In genomic region chr3:196097373-196098154, GRCh38 we compare ENCODE assay signal across 14 cellular contexts. TPM values are rescaled to one million over a fixed set of nuclear protein-coding genes. Genes with fewer than 3 reads are reported as not detected.
DNase-seq lines count a peak whose midpoint lies in the region; ATAC-seq, FAIRE-seq and TF ChIP-seq lines count a peak whose summit lies in the region.
"Had no signal": no experiment of that assay in that cellular context is flagged by ENCODE, and none has a peak within 500 bp of the region (broad histone marks: within the 10 kb centered on the region; RNA-seq: fewer than 3 reads in every experiment).

No MANE protein-coding gene starts in this region.

- intact Hi-C loops in activated CD4-positive, alpha-beta memory T cell treated with anti-CD3 and anti-CD28 coated beads for 36 hours (cut with micrococcal nuclease), result no loop called here

- H3K4me1 ChIP-seq in skeletal muscle tissue (ENCODE audit: control insufficient read depth in 3 of 3, insufficient read depth in 3 of 3, low read length in 3 of 3), result peaks cover 6 to 23% (median 8%) of the 10 kb centered on the region in 3 donors
- H3K4me1 ChIP-seq: pancreas had no signal

- DNase-seq in activated CD4-positive, alpha-beta memory T cell treated with anti-CD3 and anti-CD28 coated beads for 36 hours, result peak; percentile 46
- DNase-seq in activated CD4-positive, alpha-beta memory T cell treated with anti-CD3 and anti-CD28 coated beads, Interleukin-2, amount 10 ng/mL, durations not matched to agents 7 days and 5 days, result no peak
- DNase-seq in bronchial epithelial cell (ENCODE audit: low read depth) (peak; percentile 40), HEK293T (ENCODE audit: extremely low spot score) (no peak), glomerular visceral epithelial cell (ENCODE audit: extremely low spot score) (no peak)
- DNase-seq: Karpas-422; NCI-H1930; NCI-H524 treated with DMSO at 0.1 percent for 48 hours; stimulated activated CD4-positive, alpha-beta T cell treated with anti-CD3 and anti-CD28 coated beads, Interleukin-12 subunit alpha, Interleukin-12 subunit beta, amount 100 ng/mL, for 4 hours had no signal

- peak overlapping the region in 2 of 3 donors; percentile 53 to 78 for H3K9ac ChIP-seq in skeletal muscle tissue (ENCODE audit: low read depth in 1 of 3, low read length in 3 of 3)

- H3K27me3 ChIP-seq in bronchial epithelial cell (ENCODE audit: control insufficient read depth, insufficient read depth, low read length) (no peaks in the 10 kb centered on the region), skeletal muscle tissue (ENCODE audit: control insufficient read depth in 3 of 3, insufficient read depth in 3 of 3, low read length in 3 of 3) (no peaks in the 10 kb centered on the region)
- H3K27me3 ChIP-seq: pancreas had no signal

- no peaks in the 10 kb centered on the region for H3K9me3 ChIP-seq in skeletal muscle tissue (ENCODE audit: control insufficient read depth in 3 of 3, low read length in 3 of 3)
- H3K9me3 ChIP-seq: pancreas had no signal

- H3K27ac ChIP-seq in skeletal muscle tissue (ENCODE audit: low read depth, low read length), result peak overlapping the region; percentile 84

- peaks cover 3% of the 10 kb centered on the region for H3K9me3 Mint-ChIP-seq in activated CD4-positive, alpha-beta memory T cell treated with anti-CD3 and anti-CD28 coated beads for 36 hours
- peaks cover 3% of the 10 kb centered on the region for H3K9me3 Mint-ChIP-seq in activated CD4-positive, alpha-beta memory T cell treated with anti-CD3 and anti-CD28 coated beads, Interleukin-2, amount 10 ng/mL, durations not matched to agents 7 days and 5 days
- no peaks in the 10 kb centered on the region for H3K9me3 Mint-ChIP-seq in IgD-negative memory B cell

- no peak for ATAC-seq in GM19351 (IDR thresholded peaks at IDR 0.05; ENCODE audit: unreplicated experiment)

- no peak for FAIRE-seq in bronchial epithelial cell (lab: Jason Lieb, UNC)
- FAIRE-seq: keratinocyte, pancreas had no signal

- no peak overlapping the region for H3K27ac Mint-ChIP-seq in activated CD4-positive, alpha-beta memory T cell treated with anti-CD3 and anti-CD28 coated beads for 36 hours
- no peak overlapping the region for H3K27ac Mint-ChIP-seq in activated CD4-positive, alpha-beta memory T cell treated with anti-CD3 and anti-CD28 coated beads, Interleukin-2, amount 10 ng/mL, durations not matched to agents 7 days and 5 days
- H3K27ac Mint-ChIP-seq in IgD-negative memory B cell, result peak overlapping the region; percentile 63 to 97 (median 97)

- H3K4me3 Mint-ChIP-seq in activated CD4-positive, alpha-beta memory T cell treated with anti-CD3 and anti-CD28 coated beads for 36 hours, result no peak overlapping the region
- no peak overlapping the region for H3K4me3 Mint-ChIP-seq in activated CD4-positive, alpha-beta memory T cell treated with anti-CD3 and anti-CD28 coated beads, Interleukin-2, amount 10 ng/mL, durations not matched to agents 7 days and 5 days
- peak overlapping the region in 3 of 4 donors; percentile 62 to 90 (median 74) for H3K4me3 Mint-ChIP-seq in IgD-negative memory B cell

- H3K4me3 ChIP-seq in bronchial epithelial cell (ENCODE audit: low read depth, low read length) (no peak overlapping the region), skeletal muscle tissue (ENCODE audit: low read length in 3 of 3) (no peak overlapping the region)
- H3K4me3 ChIP-seq: pancreas had no signal

- H3K36me3 ChIP-seq in bronchial epithelial cell (ENCODE audit: control insufficient read depth, insufficient read depth, low read length) (no peaks in the 10 kb centered on the region), skeletal muscle tissue (ENCODE audit: control insufficient read depth in 3 of 3, insufficient read depth in 3 of 3, low read length in 3 of 3) (no peaks in the 10 kb centered on the region)
- H3K36me3 ChIP-seq: pancreas had no signal

- CTCF ChIA-PET in activated CD4-positive, alpha-beta memory T cell treated with anti-CD3 and anti-CD28 coated beads for 36 hours (lab: Charles Lee), result interaction anchor here (1.7 kb wide), 1 partner anchor 99 kb away, joined by 7 read pairs; no protein-coding TSS in a partner anchor
- CTCF ChIA-PET in activated CD4-positive, alpha-beta memory T cell treated with anti-CD3 and anti-CD28 coated beads, Interleukin-2, amount 10 ng/mL, durations not matched to agents 7 days and 5 days (lab: Charles Lee), result interaction anchor here (2.2 kb wide), 1 partner anchor 25 kb away, joined by 8 read pairs; no protein-coding TSS in a partner anchor
- CTCF ChIA-PET in HEK293T (lab: Yijun Ruan, JAX), result interaction anchor here (0.7 kb wide), 1 partner anchor 95 kb away, joined by 9 read pairs; no protein-coding TSS in a partner anchor

- peaks cover 12% of the 10 kb centered on the region for H3K4me1 Mint-ChIP-seq in activated CD4-positive, alpha-beta memory T cell treated with anti-CD3 and anti-CD28 coated beads for 36 hours (ENCODE audit: low read depth)
- H3K4me1 Mint-ChIP-seq in activated CD4-positive, alpha-beta memory T cell treated with anti-CD3 and anti-CD28 coated beads, Interleukin-2, amount 10 ng/mL, durations not matched to agents 7 days and 5 days, result peaks cover 18% of the 10 kb centered on the region
- peaks cover 25 to 34% (median 32%) of the 10 kb centered on the region in 3 donors for H3K4me1 Mint-ChIP-seq in IgD-negative memory B cell

- H3K27me3 Mint-ChIP-seq in activated CD4-positive, alpha-beta memory T cell treated with anti-CD3 and anti-CD28 coated beads for 36 hours, result no peaks in the 10 kb centered on the region
- H3K27me3 Mint-ChIP-seq in activated CD4-positive, alpha-beta memory T cell treated with anti-CD3 and anti-CD28 coated beads, Interleukin-2, amount 10 ng/mL, durations not matched to agents 7 days and 5 days, result no peaks in the 10 kb centered on the region
- H3K27me3 Mint-ChIP-seq in IgD-negative memory B cell, result no peaks in the 10 kb centered on the region

- TF ChIP-seq CTCF in bronchial epithelial cell (IDR thresholded peaks at IDR 0.05; ENCODE audit: insufficient read depth, low read length, severe bottlenecking), result no peak

- POLR2A ChIA-PET in activated CD4-positive, alpha-beta memory T cell treated with anti-CD3 and anti-CD28 coated beads for 36 hours (lab: Charles Lee), result no interaction called here
- POLR2A ChIA-PET in activated CD4-positive, alpha-beta memory T cell treated with anti-CD3 and anti-CD28 coated beads, Interleukin-2, amount 10 ng/mL, durations not matched to agents 7 days and 5 days (lab: Charles Lee), result no interaction called here
- POLR2A ChIA-PET in HEK293T (lab: Yijun Ruan, JAX), result no interaction called here

- H3K36me3 Mint-ChIP-seq in activated CD4-positive, alpha-beta memory T cell treated with anti-CD3 and anti-CD28 coated beads for 36 hours, result no peaks in the 10 kb centered on the region
- peaks cover 3% of the 10 kb centered on the region for H3K36me3 Mint-ChIP-seq in activated CD4-positive, alpha-beta memory T cell treated with anti-CD3 and anti-CD28 coated beads, Interleukin-2, amount 10 ng/mL, durations not matched to agents 7 days and 5 days (ENCODE audit: low read depth)
- H3K36me3 Mint-ChIP-seq in IgD-negative memory B cell, result no peaks in the 10 kb centered on the region

TF ChIP-seq in HEK293T, 16 proteins besides CTCF, POLR2A, EP300 and RAD21:
- TF ChIP-seq FOXA1 (IDR thresholded peaks at IDR 0.05) (no peak), FOXK2 (IDR thresholded peaks at IDR 0.05) (no peak), HDGF (IDR thresholded peaks at IDR 0.05; ENCODE audit: borderline replicate concordance) (no peak), PKNOX1 (IDR thresholded peaks at IDR 0.05) (no peak), ELF4 (IDR thresholded peaks at IDR 0.05) (no peak), NFRKB (IDR thresholded peaks at IDR 0.05) (no peak), TARDBP (IDR thresholded peaks at IDR 0.05) (no peak), SUZ12 (IDR thresholded peaks at IDR 0.05) (no peak), FOXM1 (IDR thresholded peaks at IDR 0.05; ENCODE audit: borderline replicate concordance) (no peak), BHLHE40 (IDR thresholded peaks at IDR 0.05; ENCODE audit: borderline replicate concordance) (no peak), SP1 (IDR thresholded peaks at IDR 0.05) (no peak), CTBP1 (IDR thresholded peaks at IDR 0.05; ENCODE audit: borderline replicate concordance) (no peak), ARNT (IDR thresholded peaks at IDR 0.05) (no peak), LEF1 (IDR thresholded peaks at IDR 0.05; ENCODE audit: borderline replicate concordance) (no peak), L3MBTL2 (conservative IDR thresholded peaks at IDR 0.05) (no peak), ZNF384 (IDR thresholded peaks at IDR 0.05) (no peak)

RNA-seq across cellular contexts. Expression of gene TFRC, which starts 15.7 kb away (rescaled TPM):
- 100 to 1,000 TPM; 341 to 347 TPM for total RNA-seq in activated CD4-positive, alpha-beta memory T cell treated with anti-CD3 and anti-CD28 coated beads for 36 hours
- total RNA-seq in activated CD4-positive, alpha-beta memory T cell treated with anti-CD3 and anti-CD28 coated beads, Interleukin-2, amount 10 ng/mL, durations not matched to agents 7 days and 5 days, result 100 to 1,000 TPM; 326 to 330 TPM
- 34.9 TPM for polyA plus RNA-seq in IgD-negative memory B cell
- total RNA-seq in bronchial epithelial cell, result 70.4 and 106 TPM in 2 replicates
- total RNA-seq in skeletal muscle tissue, result 93.4 TPM

Comparison
In these comparisons a context has a peak if more than half of its experiments do, and no peak if none do; other contexts are left out.
1. DNase-seq: peak in activated CD4-positive, alpha-beta memory T cell treated with anti-CD3 and anti-CD28 coated beads for 36 hours (single experiment) and bronchial epithelial cell (single experiment); none in activated CD4-positive, alpha-beta memory T cell treated with anti-CD3 and anti-CD28 coated beads, Interleukin-2, amount 10 ng/mL, durations not matched to agents 7 days and 5 days (single experiment), HEK293T (single experiment) and glomerular visceral epithelial cell (single experiment).
2. H3K27ac Mint-ChIP-seq: peak in IgD-negative memory B cell (3 of 3); none in activated CD4-positive, alpha-beta memory T cell treated with anti-CD3 and anti-CD28 coated beads for 36 hours (single experiment) and activated CD4-positive, alpha-beta memory T cell treated with anti-CD3 and anti-CD28 coated beads, Interleukin-2, amount 10 ng/mL, durations not matched to agents 7 days and 5 days (single experiment).
3. H3K4me3 Mint-ChIP-seq: peak in IgD-negative memory B cell (3 of 4); none in activated CD4-positive, alpha-beta memory T cell treated with anti-CD3 and anti-CD28 coated beads for 36 hours (single experiment) and activated CD4-positive, alpha-beta memory T cell treated with anti-CD3 and anti-CD28 coated beads, Interleukin-2, amount 10 ng/mL, durations not matched to agents 7 days and 5 days (single experiment).